ENCODE assay signal across 30 cellular contexts in the genomic region with DNA sequence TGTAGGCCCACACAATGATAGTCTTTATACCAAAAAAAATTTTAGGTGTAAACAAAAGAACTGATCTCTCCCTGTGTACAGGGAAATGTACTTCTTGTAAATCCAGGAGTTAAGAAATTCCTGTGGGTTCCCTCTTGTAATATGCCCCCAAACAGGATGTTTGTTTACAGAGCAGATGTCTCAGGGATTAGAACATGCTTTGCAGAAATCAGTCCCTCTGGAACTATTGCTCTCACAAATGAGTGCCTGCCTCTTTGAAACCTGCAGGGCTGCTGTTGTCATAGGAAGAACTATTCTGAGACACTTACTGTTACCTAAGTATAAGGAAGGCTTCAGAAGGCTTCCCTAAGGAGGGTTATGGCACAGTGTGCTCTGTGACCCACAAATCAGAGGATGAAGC. TPM values are rescaled to one million over a fixed set of nuclear protein-coding genes. Genes with fewer than 3 reads are reported as not detected.
A peak's percentile ranks its signal among the peaks of the same experiment; 100 is the strongest.
DNase-seq lines count a peak whose midpoint lies in the region; ATAC-seq and TF ChIP-seq lines count a peak whose summit lies in the region.
"Had no signal": no experiment of that assay in that cellular context is flagged by ENCODE, and none has a peak within 500 bp of the region (broad histone marks: within the 10 kb centered on the region; RNA-seq: fewer than 3 reads in every experiment).

No MANE protein-coding gene starts in this region.

- H3K4me1 Mint-ChIP-seq in CD14-positive monocyte: no peaks in the 10 kb centered on the region

- no peaks in the 10 kb centered on the region for H3K4me1 ChIP-seq in adipocyte (ENCODE audit: control insufficient read depth, insufficient read depth, low read length)
- no peaks in the 10 kb centered on the region for H3K4me1 ChIP-seq in effector memory CD4-positive, alpha-beta T cell (ENCODE audit: control insufficient read depth, insufficient read depth, low read length, poor library complexity, severe bottlenecking)
- no peaks in the 10 kb centered on the region for H3K4me1 ChIP-seq in sigmoid colon
- H3K4me1 ChIP-seq: gastroesophageal sphincter, left lung, psoas muscle had no signal

- no peaks in the 10 kb centered on the region for H3K27me3 Mint-ChIP-seq in CD14-positive monocyte (ENCODE audit: low read depth in 3 of 3)
- H3K27me3 Mint-ChIP-seq: activated CD4-positive, alpha-beta T cell treated with anti-CD3 and anti-CD28 coated beads, Interleukin-2, amount 10 ng/mL, durations not matched to agents 7 days and 5 days; CD4-positive, alpha-beta memory T cell; stimulated activated naive CD8-positive, alpha-beta T cell treated with anti-CD3 and anti-CD28 coated beads, Interleukin-15, Interleukin-2, amounts not matched to agents 100 ng/mL and 50 ng/mL, for 24 hours had no signal

- H3K4me3 Mint-ChIP-seq in CD14-positive monocyte: no peak overlapping the region
- H3K4me3 Mint-ChIP-seq: activated CD4-positive, alpha-beta T cell treated with anti-CD3 and anti-CD28 coated beads, Interleukin-2, amount 10 ng/mL, durations not matched to agents 7 days and 5 days; activated naive CD8-positive, alpha-beta T cell treated with anti-CD3 and anti-CD28 coated beads, Interleukin-2, amount 50 U/mL, for 24 hours; activated T-cell treated with anti-CD3 and anti-CD28 coated beads, Interleukin-2, amount 50 U/mL, for 4 hours; CD4-positive, alpha-beta memory T cell; effector memory CD8-positive, alpha-beta T cell; stimulated activated naive CD8-positive, alpha-beta T cell treated with anti-CD3 and anti-CD28 coated beads, Interleukin-15, Interleukin-2, amounts not matched to agents 100 ng/mL and 50 ng/mL, for 24 hours had no signal

- H3K27me3 ChIP-seq in adipocyte (replicated peaks; ENCODE audit: control insufficient read depth, insufficient read depth, low read length): peaks cover 66% of the 10 kb centered on the region
- H3K27me3 ChIP-seq in effector memory CD4-positive, alpha-beta T cell (replicated peaks; ENCODE audit: control insufficient read depth, insufficient read depth, low read length, poor library complexity, severe bottlenecking): no peaks in the 10 kb centered on the region
- peaks cover 0 to 3% (median 0%) of the 10 kb centered on the region in 3 donors for H3K27me3 ChIP-seq in sigmoid colon
- H3K27me3 ChIP-seq: gastroesophageal sphincter, left lung had no signal

- H3K36me3 Mint-ChIP-seq in CD14-positive monocyte: no peaks in the 10 kb centered on the region

- H3K4me3 ChIP-seq in adipocyte (ENCODE audit: low read length): no peak overlapping the region
- no peak overlapping the region for H3K4me3 ChIP-seq in fibroblast of pulmonary artery (replicated peaks; ENCODE audit: low read depth, low read length)
- H3K4me3 ChIP-seq in effector memory CD4-positive, alpha-beta T cell (ENCODE audit: insufficient read depth, low read depth, low read length, poor library complexity, severe bottlenecking): no peak overlapping the region
- H3K4me3 ChIP-seq in sigmoid colon: no peak overlapping the region
- H3K4me3 ChIP-seq: gastroesophageal sphincter, GM23248, left lung, psoas muscle, skin epidermis had no signal

- DNase-seq in DMS53 (lab: John Stamatoyannopoulos, UW) (peak; percentile 4), DMS53 treated with DMSO at 0.1 percent for 48 hours (lab: John Stamatoyannopoulos, UW; ENCODE audit: unreplicated experiment) (no peak), adipocyte (ENCODE audit: low read depth) (peak; percentile 46), fibroblast of pulmonary artery (ENCODE audit: low read depth) (peak; percentile 0), sciatic nerve (ENCODE audit: low spot score) (no peak), CD14-positive monocyte (ENCODE audit: low spot score) (no peak), sigmoid colon (no peak)
- no peak for DNase-seq in effector memory CD4-positive, alpha-beta T cell
- DNase-seq: activated CD4-positive, alpha-beta T cell treated with anti-CD3 and anti-CD28 coated beads, Interleukin-2, amount 10 ng/mL, durations not matched to agents 7 days and 5 days; activated gamma-delta T cell treated with Interleukin-2 at 50 U/mL for 16 hours; activated naive CD8-positive, alpha-beta T cell treated with anti-CD3 and anti-CD28 coated beads, Interleukin-2, amount 50 U/mL, for 24 hours; activated T-cell treated with anti-CD3 and anti-CD28 coated beads, Interleukin-2, amount 50 U/mL, for 4 hours; CD4-positive, alpha-beta memory T cell; effector memory CD8-positive, alpha-beta T cell; GM23248; hippocampal formation; KG1; left lung; NCI-H1417; NCI-H2081; NCI-H446 treated with DMSO at 0.1 percent for 48 hours; occipital lobe; psoas muscle; T-helper 9 cell had no signal

- H3K9me3 ChIP-seq in adipocyte (ENCODE audit: control insufficient read depth, low read length) (no peaks in the 10 kb centered on the region), sigmoid colon (no peaks in the 10 kb centered on the region)
- H3K9me3 ChIP-seq in effector memory CD4-positive, alpha-beta T cell (ENCODE audit: control insufficient read depth, low read length): no peaks in the 10 kb centered on the region
- H3K9me3 ChIP-seq: gastroesophageal sphincter, left lung, psoas muscle had no signal

- no peak overlapping the region for H3K27ac ChIP-seq in effector memory CD4-positive, alpha-beta T cell (ENCODE audit: insufficient read depth, low read length, poor library complexity, severe bottlenecking)
- H3K27ac ChIP-seq in sigmoid colon: no peak overlapping the region
- H3K27ac ChIP-seq: 22Rv1, gastroesophageal sphincter, GM23248, left lung, psoas muscle, skin epidermis, VCaP had no signal

- H3K27ac Mint-ChIP-seq in CD14-positive monocyte: no peak overlapping the region
- H3K27ac Mint-ChIP-seq: activated CD4-positive, alpha-beta T cell treated with anti-CD3 and anti-CD28 coated beads, Interleukin-2, amount 10 ng/mL, durations not matched to agents 7 days and 5 days; activated naive CD8-positive, alpha-beta T cell treated with anti-CD3 and anti-CD28 coated beads, Interleukin-2, amount 50 U/mL, for 24 hours; CD4-positive, alpha-beta memory T cell; effector memory CD8-positive, alpha-beta T cell; stimulated activated naive CD8-positive, alpha-beta T cell treated with anti-CD3 and anti-CD28 coated beads, Interleukin-15, Interleukin-2, amounts not matched to agents 100 ng/mL and 50 ng/mL, for 24 hours had no signal

- no peak for TF ChIP-seq EP300 in sigmoid colon (IDR thresholded peaks at IDR 0.05)

- intact Hi-C loops in sciatic nerve (cut with DNase I) (no loop called here), CD14-positive monocyte (cut with micrococcal nuclease) (no loop called here), sigmoid colon (cut with DNase I) (no loop called here)

- H3K36me3 ChIP-seq in adipocyte (ENCODE audit: control insufficient read depth, insufficient read depth, low read length, severe bottlenecking) (no peaks in the 10 kb centered on the region), sigmoid colon (no peaks in the 10 kb centered on the region)
- no peaks in the 10 kb centered on the region for H3K36me3 ChIP-seq in effector memory CD4-positive, alpha-beta T cell (ENCODE audit: control insufficient read depth, insufficient read depth, low read length)
- H3K36me3 ChIP-seq: gastroesophageal sphincter, left lung had no signal

- peak; percentile 80 for ATAC-seq in sciatic nerve
- ATAC-seq: activated naive CD8-positive, alpha-beta T cell treated with anti-CD3 and anti-CD28 coated beads, Interleukin-2, amount 50 U/mL, for 24 hours; activated T-cell treated with anti-CD3 and anti-CD28 coated beads, Interleukin-2, amount 50 U/mL, for 4 hours; effector memory CD8-positive, alpha-beta T cell; esophagus mucosa; gastroesophageal sphincter; left lung; psoas muscle had no signal

- H3K9ac ChIP-seq in adipocyte (ENCODE audit: low read length): no peak overlapping the region
- H3K9ac ChIP-seq: GM23248 had no signal

- no peaks in the 10 kb centered on the region for H3K9me3 Mint-ChIP-seq in CD14-positive monocyte
- H3K9me3 Mint-ChIP-seq: activated CD4-positive, alpha-beta T cell treated with anti-CD3 and anti-CD28 coated beads, Interleukin-2, amount 10 ng/mL, durations not matched to agents 7 days and 5 days; activated naive CD8-positive, alpha-beta T cell treated with anti-CD3 and anti-CD28 coated beads, Interleukin-2, amount 50 U/mL, for 24 hours; activated T-cell treated with anti-CD3 and anti-CD28 coated beads, Interleukin-2, amount 50 U/mL, for 4 hours; CD4-positive, alpha-beta memory T cell; effector memory CD8-positive, alpha-beta T cell; stimulated activated naive CD8-positive, alpha-beta T cell treated with anti-CD3 and anti-CD28 coated beads, Interleukin-15, Interleukin-2, amounts not matched to agents 100 ng/mL and 50 ng/mL, for 24 hours had no signal

- no peak for TF ChIP-seq POLR2A in sigmoid colon (IDR thresholded peaks at IDR 0.05)

- TF ChIP-seq CTCF in fibroblast of pulmonary artery (IDR thresholded peaks at IDR 0.05; ENCODE audit: low read length, missing control alignments): no peak
- no peak for TF ChIP-seq CTCF in CD14-positive monocyte (IDR thresholded peaks at IDR 0.05)
- TF ChIP-seq CTCF in sigmoid colon (IDR thresholded peaks at IDR 0.05): no peak

RNA-seq across cellular contexts. Expression of a gene that starts 35.6 kb away (rescaled TPM):
- 49.4 TPM for total RNA-seq in sciatic nerve
- not detected for polyA plus RNA-seq in CD14-positive monocyte
- 1 to 10 TPM; 1.1 to 1.5 (median 1.4) TPM for total RNA-seq in sigmoid colon
- under 1 TPM in 2 of 3 donors, not detected in 1; under 0.01 to 0.26 TPM for polyA plus RNA-seq in sigmoid colon
- total RNA-seq: GM23248 had no signal
- polyA plus RNA-seq: GM23248 had no signal

Comparison
In these comparisons a context has a peak if more than half of its experiments do, and no peak if none do; other contexts are left out.
1. DNase-seq: peak in DMS53 (single experiment), adipocyte (single experiment) and fibroblast of pulmonary artery (single experiment); none in DMS53 treated with DMSO at 0.1 percent for 48 hours (single experiment), sciatic nerve (single experiment), CD14-positive monocyte (single experiment), effector memory CD4-positive, alpha-beta T cell (0 of 3) and sigmoid colon (single experiment).
2. RNA of a gene that starts 35.6 kb away (total RNA-seq): 49.4 TPM in sciatic nerve (single experiment); 1.1 to 1.5 TPM in sigmoid colon; every median in the first group is over 10 times any median in the second.